In genomic region chr21:21232320-21232719, GRCh38 we compare ENCODE assay signal across 9 cellular contexts.
DNase-seq lines count a peak whose midpoint lies in the region; ATAC-seq and TF ChIP-seq lines count a peak whose summit lies in the region.
"Had no signal": no experiment of that assay in that cellular context is flagged by ENCODE, and none has a peak within 500 bp of the region (broad histone marks: within the 10 kb centered on the region; RNA-seq: fewer than 3 reads in every experiment).

No MANE protein-coding gene starts in this region.

- H3K9ac ChIP-seq in PC-3 (ENCODE audit: low read length) = no peak overlapping the region

- no peaks in the 10 kb centered on the region for H3K9me2 ChIP-seq in PC-3 (replicated peaks; ENCODE audit: low read length)

- H3K9me3 ChIP-seq in heart left ventricle = no peaks in the 10 kb centered on the region
- H3K9me3 ChIP-seq in PC-3 (ENCODE audit: low read length) = no peaks in the 10 kb centered on the region
- H3K9me3 ChIP-seq in transverse colon = no peaks in the 10 kb centered on the region

- H2AFZ ChIP-seq in PC-3 (ENCODE audit: low read length) = no peak overlapping the region

- H3K27ac ChIP-seq in heart left ventricle (no peak overlapping the region), PC-3 (ENCODE audit: low read length) (no peak overlapping the region), transverse colon (no peak overlapping the region)

- peak in 11 of 12 donors; percentile 11 to 49 (median 26) for TF ChIP-seq CTCF in heart left ventricle (IDR thresholded peaks at IDR 0.05)
- peak; percentile 58 for TF ChIP-seq CTCF in PC-3 (conservative IDR thresholded peaks at IDR 0.05; ENCODE audit: low read depth, low read length)
- peak; percentile 59 for TF ChIP-seq CTCF in fibroblast of the aortic adventitia (IDR thresholded peaks at IDR 0.05; ENCODE audit: insufficient read depth, low read length)
- TF ChIP-seq CTCF in transverse colon (IDR thresholded peaks at IDR 0.05) = peak in 4 of 5 experiments; percentile 17 to 39 (median 27)

- BruUV-seq in PC-3 (replicated peaks; lab: Mats Ljungman, UMichigan) = no TSS peak

- intact Hi-C loops in heart left ventricle (cut with DNase I) (no loop called here), Right ventricle myocardium inferior (cut with DNase I) (no loop called here), PC-3 (cut with micrococcal nuclease) (loop anchor here (1.0 to 5.0 kb wide), 5 partner anchors 142 to 1560 kb away; no protein-coding TSS in a partner anchor), transverse colon (cut with DNase I; ENCODE audit: low total_unique reads) (no loop called here)

- POLR2A ChIA-PET in PC-3 (lab: Charles Lee; ENCODE audit: unreplicated experiment) = no interaction called here

- DNase-seq in heart left ventricle (no peak), Right ventricle myocardium inferior (ENCODE audit: missing footprints) (no peak), PC-3 (peak; percentile 17), fibroblast of the aortic adventitia (ENCODE audit: low read depth) (peak; percentile 77), transverse colon (peak; percentile 7)
- DNase-seq: aorta had no signal

- H3K36me3 ChIP-seq in heart left ventricle (no peaks in the 10 kb centered on the region), PC-3 (ENCODE audit: low read depth, low read length) (no peaks in the 10 kb centered on the region), transverse colon (no peaks in the 10 kb centered on the region)

- WGBS in heart left ventricle, 4 donors = 3 to 7% (median 6%) methylated on average over 1 of the region's 1 CpG
- 18 to 21% methylated on average over 1 of the region's 1 CpG for WGBS in transverse colon (ENCODE audit: low coverage in 1 of 2), 2 donors

- CTCF ChIA-PET in PC-3 (lab: Charles Lee) = interaction anchor here (0.6 kb wide), 1 partner anchor 142 kb away, joined by 3 read pairs; no protein-coding TSS in a partner anchor

- no peaks in the 10 kb centered on the region for H3F3A ChIP-seq in PC-3 (ENCODE audit: low read length, unreplicated experiment)

- no peaks in the 10 kb centered on the region for H3K79me2 ChIP-seq in PC-3 (ENCODE audit: low read length)

- H3K4me1 ChIP-seq in heart left ventricle (peaks cover 0 to 2% (median 0%) of the 10 kb centered on the region in 12 donors), PC-3 (ENCODE audit: insufficient read depth, low read length) (no peaks in the 10 kb centered on the region), transverse colon (no peaks in the 10 kb centered on the region)

- no peak for ATAC-seq in heart left ventricle
- no peak for ATAC-seq in Right ventricle myocardium inferior
- no peak for ATAC-seq in PC-3
- no peak for ATAC-seq in HG03097 (IDR thresholded peaks at IDR 0.05; ENCODE audit: low FRiP score, unreplicated experiment)
- ATAC-seq in HG03196 (IDR thresholded peaks at IDR 0.05; ENCODE audit: unreplicated experiment) = no peak
- ATAC-seq in HG03571 (IDR thresholded peaks at IDR 0.05; ENCODE audit: unreplicated experiment) = no peak

- in situ Hi-C loops in transverse colon (cut with MboI; ENCODE audit: low pct_ligation_motif_present in 1 of 4, low pct_unique_long_range_greater_than_20kb in 1 of 4, low sequenced_read_pairs in 3 of 4) = no loop called here

- no peak for TF ChIP-seq POLR2A in heart left ventricle (IDR thresholded peaks at IDR 0.05)
- TF ChIP-seq POLR2A in transverse colon (IDR thresholded peaks at IDR 0.05) = no peak

- no peak for TF ChIP-seq EP300 in transverse colon (IDR thresholded peaks at IDR 0.05; ENCODE audit: low read depth)

- H3K4me2 ChIP-seq in PC-3 (ENCODE audit: low read length) = no peak overlapping the region

- H3K4me3 ChIP-seq in heart left ventricle (no peak overlapping the region), PC-3 (ENCODE audit: low read length) (no peak overlapping the region), fibroblast of the aortic adventitia (ENCODE audit: low read depth, low read length) (no peak overlapping the region), transverse colon (no peak overlapping the region)

- no peaks in the 10 kb centered on the region for H4K20me1 ChIP-seq in PC-3 (ENCODE audit: low read length)

- H3K27me3 ChIP-seq in heart left ventricle (no peaks in the 10 kb centered on the region), PC-3 (ENCODE audit: low read length) (no peaks in the 10 kb centered on the region), transverse colon (no peaks in the 10 kb centered on the region)

Comparison
In these comparisons a context has a peak if more than half of its experiments do, and no peak if none do; other contexts are left out.
1. DNase-seq: peak in PC-3 (single experiment), fibroblast of the aortic adventitia (single experiment) and transverse colon (single experiment); none in heart left ventricle (0 of 5) and Right ventricle myocardium inferior (single experiment).
2. Peak in every context shown above with its lines, with median percentiles within 50 percentile points of each other: CTCF ChIP-seq.